In genomic region chr10:18298256-18298655, GRCh38 we compare ENCODE assay signal across 30 cellular contexts.
"Had no signal": no experiment of that assay in that cellular context is flagged by ENCODE, and none has a peak within 500 bp of the region (broad histone marks: within the 10 kb centered on the region; RNA-seq: fewer than 3 reads in every experiment).

No MANE protein-coding gene starts in this region.

- H3K27ac ChIP-seq: adrenal gland, ascending aorta, body of pancreas, brain microvascular endothelial cell, breast epithelium, cardiac muscle cell had no signal

- H3K4me1 ChIP-seq: adrenal gland, ascending aorta, body of pancreas, breast epithelium had no signal

- DNase-seq: activated effector memory CD4-positive, alpha-beta T cell treated with anti-CD3 and anti-CD28 coated beads, Interleukin-2, amount 50 U/mL, for 16 hours; activated effector memory CD4-positive, alpha-beta T cell treated with Interleukin-2 at 50 U/mL for 16 hours; activated gamma-delta T cell; activated gamma-delta T cell treated with Interleukin-2 at 50 U/mL for 16 hours; activated naive CD4-positive, alpha-beta T cell; activated naive CD4-positive, alpha-beta T cell treated with anti-CD3 and anti-CD28 coated beads for 36 hours; activated naive CD4-positive, alpha-beta T cell treated with anti-CD3 and anti-CD28 coated beads, Interleukin-2, amount 10 ng/mL, durations not matched to agents 7 days and 5 days; activated naive CD4-positive, alpha-beta T cell treated with anti-CD3 and anti-CD28 coated beads, Interleukin-2, amount 50 U/mL, for 16 hours; activated naive CD4-positive, alpha-beta T cell treated with Interleukin-2 at 50 U/mL for 16 hours; activated naive CD8-positive, alpha-beta T cell treated with anti-CD3 and anti-CD28 coated beads for 36 hours; activated naive CD8-positive, alpha-beta T cell treated with anti-CD3 and anti-CD28 coated beads, Interleukin-2, amount 10 ng/mL, durations not matched to agents 7 days and 5 days; activated naive CD8-positive, alpha-beta T cell treated with anti-CD3 and anti-CD28 coated beads, Interleukin-2, amount 50 U/mL, for 24 hours; activated T-cell treated with anti-CD3 and anti-CD28 coated beads, Interleukin-2, amount 50 U/mL, for 1 hour; activated T-cell treated with anti-CD3 and anti-CD28 coated beads, Interleukin-2, amount 50 U/mL, for 24 hours; activated T-cell treated with anti-CD3 and anti-CD28 coated beads, Interleukin-2, amount 50 U/mL, for 4 hours; activated T-cell treated with anti-CD3 and anti-CD28 coated beads, Interleukin-2, amount 50 U/mL, for 48 hours; activated T-cell treated with anti-CD3 and anti-CD28 coated beads, Interleukin-2, amount 50 U/mL, for 72 hours; adrenal gland; amniotic stem cell; amygdala; anterior cingulate cortex; aorta; body of pancreas; brain microvascular endothelial cell; caudate nucleus; central memory CD4-positive, alpha-beta T cell; cerebellar nuclear complex had no signal

- H3K9me3 ChIP-seq: adrenal gland, ascending aorta, body of pancreas, breast epithelium had no signal

- H3K4me3 ChIP-seq: adrenal gland, ascending aorta, body of pancreas, breast epithelium, cardiac muscle cell had no signal

- H3K36me3 ChIP-seq: adrenal gland, ascending aorta, brain microvascular endothelial cell, breast epithelium, cardiac muscle cell had no signal

- H3K27me3 ChIP-seq: adrenal gland, ascending aorta, body of pancreas, brain microvascular endothelial cell, breast epithelium, cardiac muscle cell had no signal
